ENCODE assay signal across 1 cellular context in the genomic region with DNA sequence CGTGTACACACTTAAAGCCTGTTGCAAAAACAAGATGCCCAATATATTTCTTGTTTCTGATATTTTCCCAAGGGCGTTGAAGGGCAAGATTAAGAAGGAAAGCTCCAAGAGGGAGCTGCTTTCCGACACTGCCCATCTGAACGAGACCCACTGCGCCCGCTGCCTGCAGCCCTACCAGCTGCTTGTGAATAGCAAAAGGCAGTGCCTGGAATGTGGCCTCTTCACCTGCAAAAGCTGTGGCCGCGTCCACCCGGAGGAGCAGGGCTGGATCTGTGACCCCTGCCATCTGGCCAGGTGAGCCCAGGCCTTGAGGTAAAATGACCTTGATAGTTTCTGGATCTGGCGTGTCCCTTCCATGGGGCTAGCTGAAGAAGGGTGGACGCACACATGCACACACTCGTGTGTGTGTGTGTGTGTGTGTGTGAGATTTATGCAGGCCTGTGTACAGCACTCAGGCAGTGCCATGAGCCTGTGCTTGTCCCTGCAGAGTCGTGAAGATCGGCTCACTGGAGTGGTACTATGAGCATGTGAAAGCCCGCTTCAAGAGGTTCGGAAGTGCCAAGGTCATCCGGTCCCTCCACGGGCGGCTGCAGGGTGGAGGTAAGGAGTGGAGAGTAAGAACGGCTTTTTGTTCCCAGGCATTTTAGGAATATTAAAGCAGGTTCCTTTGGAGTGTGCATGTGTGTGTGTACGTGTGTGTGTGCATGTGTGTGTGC.
TF ChIP-seq lines count a peak whose summit lies in the region.

No MANE protein-coding gene starts in this region.

TF ChIP-seq in WTC11, 78 proteins besides CTCF, POLR2A, EP300 and RAD21 (continued from another document):
- no peak for TF ChIP-seq AR (CRISPR knock-in tag; IDR thresholded peaks at IDR 0.05)
- no peak for TF ChIP-seq ZNF138 (CRISPR knock-in tag; conservative IDR thresholded peaks at IDR 0.05)
- TF ChIP-seq RELA (CRISPR knock-in tag; IDR thresholded peaks at IDR 0.05; ENCODE audit: borderline replicate concordance): no peak
- TF ChIP-seq, protein P1, sequence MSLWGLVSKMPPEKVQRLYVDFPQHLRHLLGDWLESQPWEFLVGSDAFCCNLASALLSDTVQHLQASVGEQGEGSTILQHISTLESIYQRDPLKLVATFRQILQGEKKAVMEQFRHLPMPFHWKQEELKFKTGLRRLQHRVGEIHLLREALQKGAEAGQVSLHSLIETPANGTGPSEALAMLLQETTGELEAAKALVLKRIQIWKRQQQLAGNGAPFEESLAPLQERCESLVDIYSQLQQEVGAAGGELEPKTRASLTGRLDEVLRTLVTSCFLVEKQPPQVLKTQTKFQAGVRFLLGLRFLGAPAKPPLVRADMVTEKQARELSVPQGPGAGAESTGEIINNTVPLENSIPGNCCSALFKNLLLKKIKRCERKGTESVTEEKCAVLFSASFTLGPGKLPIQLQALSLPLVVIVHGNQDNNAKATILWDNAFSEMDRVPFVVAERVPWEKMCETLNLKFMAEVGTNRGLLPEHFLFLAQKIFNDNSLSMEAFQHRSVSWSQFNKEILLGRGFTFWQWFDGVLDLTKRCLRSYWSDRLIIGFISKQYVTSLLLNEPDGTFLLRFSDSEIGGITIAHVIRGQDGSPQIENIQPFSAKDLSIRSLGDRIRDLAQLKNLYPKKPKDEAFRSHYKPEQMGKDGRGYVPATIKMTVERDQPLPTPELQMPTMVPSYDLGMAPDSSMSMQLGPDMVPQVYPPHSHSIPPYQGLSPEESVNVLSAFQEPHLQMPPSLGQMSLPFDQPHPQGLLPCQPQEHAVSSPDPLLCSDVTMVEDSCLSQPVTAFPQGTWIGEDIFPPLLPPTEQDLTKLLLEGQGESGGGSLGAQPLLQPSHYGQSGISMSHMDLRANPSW (CRISPR knock-in tag; conservative IDR thresholded peaks at IDR 0.05; ENCODE audit: low read depth): no peak
